14 cellular contexts compared by ENCODE assay signal in genomic region chr9:115673599-115673998, GRCh38.
DNase-seq lines count a peak whose midpoint lies in the region; ATAC-seq, FAIRE-seq and TF ChIP-seq lines count a peak whose summit lies in the region.
"Had no signal": no experiment of that assay in that cellular context is flagged by ENCODE, and none has a peak within 500 bp of the region (broad histone marks: within the 10 kb centered on the region; RNA-seq: fewer than 3 reads in every experiment).

No MANE protein-coding gene starts in this region.

- no peaks in the 10 kb centered on the region for H3K4me1 Mint-ChIP-seq in activated naive CD8-positive, alpha-beta T cell treated with anti-CD3 and anti-CD28 coated beads for 36 hours
- H3K4me1 Mint-ChIP-seq: activated CD8-positive, alpha-beta memory T cell treated with anti-CD3 and anti-CD28 coated beads, Interleukin-2, amount 10 ng/mL, durations not matched to agents 7 days and 5 days; activated naive CD8-positive, alpha-beta T cell treated with anti-CD3 and anti-CD28 coated beads, Interleukin-2, amount 10 ng/mL, durations not matched to agents 7 days and 5 days had no signal

- TF ChIP-seq CTCF in fibroblast of the aortic adventitia (IDR thresholded peaks at IDR 0.05; ENCODE audit: insufficient read depth, low read length) (no peak), sigmoid colon (IDR thresholded peaks at IDR 0.05) (no peak)

- H3K9me2 ChIP-seq in GM23248 (ENCODE audit: insufficient read depth), result no peaks in the 10 kb centered on the region

- peaks cover 56% of the 10 kb centered on the region for H3K4me1 ChIP-seq in GM23248 (ENCODE audit: insufficient read depth)
- H3K4me1 ChIP-seq in sigmoid colon, result peaks cover 0 to 32% (median 17%) of the 10 kb centered on the region in 4 donors

- no peaks in the 10 kb centered on the region for H3K27me3 Mint-ChIP-seq in activated naive CD8-positive, alpha-beta T cell treated with anti-CD3 and anti-CD28 coated beads for 36 hours
- H3K27me3 Mint-ChIP-seq: activated CD8-positive, alpha-beta memory T cell treated with anti-CD3 and anti-CD28 coated beads, Interleukin-2, amount 10 ng/mL, durations not matched to agents 7 days and 5 days; activated naive CD8-positive, alpha-beta T cell treated with anti-CD3 and anti-CD28 coated beads, Interleukin-2, amount 10 ng/mL, durations not matched to agents 7 days and 5 days had no signal

- H3K9me3 Mint-ChIP-seq in activated naive CD8-positive, alpha-beta T cell treated with anti-CD3 and anti-CD28 coated beads for 36 hours, result no peaks in the 10 kb centered on the region
- H3K9me3 Mint-ChIP-seq: activated naive CD8-positive, alpha-beta T cell treated with anti-CD3 and anti-CD28 coated beads, Interleukin-2, amount 10 ng/mL, durations not matched to agents 7 days and 5 days had no signal

- no peak overlapping the region for H3K4me3 Mint-ChIP-seq in activated naive CD8-positive, alpha-beta T cell treated with anti-CD3 and anti-CD28 coated beads for 36 hours
- H3K4me3 Mint-ChIP-seq: activated CD8-positive, alpha-beta memory T cell treated with anti-CD3 and anti-CD28 coated beads, Interleukin-2, amount 10 ng/mL, durations not matched to agents 7 days and 5 days; activated naive CD8-positive, alpha-beta T cell treated with anti-CD3 and anti-CD28 coated beads, Interleukin-2, amount 10 ng/mL, durations not matched to agents 7 days and 5 days had no signal

- TF ChIP-seq POLR2A in sigmoid colon (IDR thresholded peaks at IDR 0.05) (no peak), GM12892 (IDR thresholded peaks at IDR 0.05; ENCODE audit: low read depth, low read length) (no peak)

- H3K36me3 ChIP-seq in GM23248 (ENCODE audit: low read depth) (no peaks in the 10 kb centered on the region), sigmoid colon (no peaks in the 10 kb centered on the region)

- H3K9me3 ChIP-seq in GM23248 (ENCODE audit: low read depth) (no peaks in the 10 kb centered on the region), sigmoid colon (no peaks in the 10 kb centered on the region)

- intact Hi-C loops in sigmoid colon (cut with DNase I), result no loop called here

- 56 to 62% methylated on average over 3 of the region's 3 CpGs for WGBS in GM23248 (ENCODE audit: low coverage in 1 of 2, low lambda C conversion rate in 2 of 2, missing lambda C conversion rate in 2 of 2), 2 experiments
- WGBS in sigmoid colon, 2 donors, result 88 to 90% methylated on average over 3 of the region's 3 CpGs

- H3K9ac ChIP-seq in GM23248, result peak overlapping the region; percentile 86

- DNase-seq in GM23248, result peak; percentile 87
- DNase-seq in fibroblast of the aortic adventitia (ENCODE audit: low read depth), result peak; percentile 88
- no peak for DNase-seq in sigmoid colon
- no peak for DNase-seq in activated CD4-positive, alpha-beta T cell treated with anti-CD3 and anti-CD28 coated beads, Interleukin-2, amount 50 U/mL, for 48 hours
- no peak for DNase-seq in COLO668 (lab: John Stamatoyannopoulos, UW; ENCODE audit: unreplicated experiment)
- no peak for DNase-seq in activated naive CD8-positive, alpha-beta T cell treated with anti-CD3 and anti-CD28 coated beads for 36 hours
- no peak for DNase-seq in GM12892 (ENCODE audit: insufficient read length)
- DNase-seq: activated CD8-positive, alpha-beta memory T cell treated with anti-CD3 and anti-CD28 coated beads, Interleukin-2, amount 10 ng/mL, durations not matched to agents 7 days and 5 days; activated naive CD8-positive, alpha-beta T cell treated with anti-CD3 and anti-CD28 coated beads, Interleukin-2, amount 10 ng/mL, durations not matched to agents 7 days and 5 days; effector memory CD4-positive, alpha-beta T cell; hypothalamus; NCI-H1048; NCI-H510A had no signal

- H4K20me1 ChIP-seq in GM23248 (ENCODE audit: insufficient read depth), result no peaks in the 10 kb centered on the region

- no peak overlapping the region for H3K27ac Mint-ChIP-seq in activated naive CD8-positive, alpha-beta T cell treated with anti-CD3 and anti-CD28 coated beads for 36 hours
- H3K27ac Mint-ChIP-seq: activated CD8-positive, alpha-beta memory T cell treated with anti-CD3 and anti-CD28 coated beads, Interleukin-2, amount 10 ng/mL, durations not matched to agents 7 days and 5 days; activated naive CD8-positive, alpha-beta T cell treated with anti-CD3 and anti-CD28 coated beads, Interleukin-2, amount 10 ng/mL, durations not matched to agents 7 days and 5 days had no signal

- H3F3A ChIP-seq in GM23248 (ENCODE audit: insufficient read depth), result peaks cover 65% of the 10 kb centered on the region

- no peak for TF ChIP-seq EP300 in sigmoid colon (IDR thresholded peaks at IDR 0.05)

- ATAC-seq in SK-N-SH treated with all-trans-retinoic acid at 6 μM for 48 hours, result peak; percentile 17
- ATAC-seq: activated CD8-positive, alpha-beta memory T cell treated with anti-CD3 and anti-CD28 coated beads, Interleukin-2, amount 10 ng/mL, durations not matched to agents 7 days and 5 days had no signal

- H3K4me3 ChIP-seq in GM23248 (peak overlapping the region; percentile 43; the same call in 1 of the 2 replicates), fibroblast of the aortic adventitia (ENCODE audit: low read depth, low read length) (no peak overlapping the region), sigmoid colon (no peak overlapping the region)

- in situ Hi-C loops in GM23248 (cut with MboI), result no loop called here

- no peak for FAIRE-seq in GM12892 (lab: Jason Lieb, UNC)

- H3K27me3 ChIP-seq in GM23248 (replicated peaks; ENCODE audit: insufficient read depth), result no peaks in the 10 kb centered on the region
- no peaks in the 10 kb centered on the region for H3K27me3 ChIP-seq in sigmoid colon

- peak overlapping the region; percentile 61 for H3K4me2 ChIP-seq in GM23248 (ENCODE audit: unreplicated experiment)

- H2AFZ ChIP-seq in GM23248, result no peak overlapping the region

- H3K27ac ChIP-seq in GM23248, result peak overlapping the region; percentile 99
- H3K27ac ChIP-seq in sigmoid colon, result peak overlapping the region in 3 of 4 donors; percentile 27 to 77 (median 48)

- no peaks in the 10 kb centered on the region for H3K79me2 ChIP-seq in GM23248 (ENCODE audit: insufficient read depth)

- no peaks in the 10 kb centered on the region for H3K36me3 Mint-ChIP-seq in activated naive CD8-positive, alpha-beta T cell treated with anti-CD3 and anti-CD28 coated beads for 36 hours
- H3K36me3 Mint-ChIP-seq: activated CD8-positive, alpha-beta memory T cell treated with anti-CD3 and anti-CD28 coated beads, Interleukin-2, amount 10 ng/mL, durations not matched to agents 7 days and 5 days; activated naive CD8-positive, alpha-beta T cell treated with anti-CD3 and anti-CD28 coated beads, Interleukin-2, amount 10 ng/mL, durations not matched to agents 7 days and 5 days had no signal

TF ChIP-seq in SK-N-SH treated with all-trans-retinoic acid at 6 μM for 48 hours, 23 proteins besides CTCF, POLR2A, EP300 and RAD21:
- TF ChIP-seq GLIS3 (CRISPR knock-in tag; IDR thresholded peaks at IDR 0.05) (no peak), RARB (CRISPR knock-in tag; IDR thresholded peaks at IDR 0.05) (no peak), TOX (CRISPR knock-in tag; IDR thresholded peaks at IDR 0.05; ENCODE audit: borderline replicate concordance) (0 out of 2 replicates have a peak, but pooled peaks have one; percentile 25), ESRRG (CRISPR knock-in tag; IDR thresholded peaks at IDR 0.05) (no peak), OSR1 (CRISPR knock-in tag; IDR thresholded peaks at IDR 0.05) (peak; percentile 52; the same call in 1 of the 2 replicates), ARNTL (CRISPR knock-in tag; IDR thresholded peaks at IDR 0.05; ENCODE audit: borderline replicate concordance, low read depth) (no peak)

Comparison
In these comparisons a context has a peak if more than half of its experiments do, and no peak if none do; other contexts are left out.
1. DNase-seq: peak in GM23248 (single experiment) and fibroblast of the aortic adventitia (single experiment); none in sigmoid colon (single experiment), activated CD4-positive, alpha-beta T cell treated with anti-CD3 and anti-CD28 coated beads, Interleukin-2, amount 50 U/mL, for 48 hours (0 of 2), COLO668 (single experiment), activated naive CD8-positive, alpha-beta T cell treated with anti-CD3 and anti-CD28 coated beads for 36 hours (single experiment) and GM12892 (single experiment).